In genomic region chr1:8194481-8195227, GRCh38 we compare ENCODE assay signal across 14 cellular contexts.
A peak's percentile ranks its signal among the peaks of the same experiment; 100 is the strongest.
DNase-seq lines count a peak whose midpoint lies in the region; ATAC-seq and TF ChIP-seq lines count a peak whose summit lies in the region.
"Had no signal": no experiment of that assay in that cellular context is flagged by ENCODE, and none has a peak within 500 bp of the region (broad histone marks: within the 10 kb centered on the region; RNA-seq: fewer than 3 reads in every experiment).

No MANE protein-coding gene starts in this region.

- H3K27ac Mint-ChIP-seq in T-helper 17 cell (no peak overlapping the region), endothelial cell (ENCODE audit: unreplicated experiment) (no peak overlapping the region)
- H3K27ac Mint-ChIP-seq in stimulated activated memory B cell treated with anti-CD40 and anti-IgM and Interleukin-4, amounts not matched to agents 10 μg/mL and 1 μg/mL and 100 μg/mL, for 72 hours: no peak overlapping the region
- H3K27ac Mint-ChIP-seq in activated CD8-positive, alpha-beta T cell treated with anti-CD3 and anti-CD28 coated beads for 36 hours: no peak overlapping the region
- H3K27ac Mint-ChIP-seq: activated CD4-positive, alpha-beta memory T cell treated with anti-CD3 and anti-CD28 coated beads, Interleukin-2, amount 10 ng/mL, durations not matched to agents 7 days and 5 days; activated naive CD8-positive, alpha-beta T cell; T-helper 1 cell treated with Interleukin-12 subunit alpha and Interleukin-12 subunit beta and Interleukin-4 antibody, amounts not matched to agents 30 μg/mL and 1 μg/mL, for 36 hours had no signal

- H3K4me3 Mint-ChIP-seq in T-helper 17 cell (peak overlapping the region; percentile 8), endothelial cell (ENCODE audit: unreplicated experiment) (no peak overlapping the region)
- H3K4me3 Mint-ChIP-seq in stimulated activated memory B cell treated with anti-CD40 and anti-IgM and Interleukin-4, amounts not matched to agents 10 μg/mL and 1 μg/mL and 100 μg/mL, for 72 hours: no peak overlapping the region
- H3K4me3 Mint-ChIP-seq in activated CD8-positive, alpha-beta T cell treated with anti-CD3 and anti-CD28 coated beads for 36 hours: no peak overlapping the region
- H3K4me3 Mint-ChIP-seq: activated CD4-positive, alpha-beta memory T cell treated with anti-CD3 and anti-CD28 coated beads, Interleukin-2, amount 10 ng/mL, durations not matched to agents 7 days and 5 days; activated naive CD8-positive, alpha-beta T cell; T-helper 1 cell treated with Interleukin-12 subunit alpha and Interleukin-12 subunit beta and Interleukin-4 antibody, amounts not matched to agents 30 μg/mL and 1 μg/mL, for 36 hours had no signal

- CTCF ChIA-PET in activated CD8-positive, alpha-beta T cell treated with anti-CD3 and anti-CD28 coated beads for 36 hours (lab: Charles Lee): interaction anchor here (1.2 kb wide), 1 partner anchor 9 kb away, joined by 3 read pairs; no protein-coding TSS in a partner anchor

- H3K36me3 Mint-ChIP-seq in T-helper 17 cell (ENCODE audit: low read depth): no peaks in the 10 kb centered on the region
- H3K36me3 Mint-ChIP-seq in endothelial cell (ENCODE audit: low read depth, unreplicated experiment): no peaks in the 10 kb centered on the region
- no peaks in the 10 kb centered on the region for H3K36me3 Mint-ChIP-seq in stimulated activated memory B cell treated with anti-CD40 and anti-IgM and Interleukin-4, amounts not matched to agents 10 μg/mL and 1 μg/mL and 100 μg/mL, for 72 hours
- H3K36me3 Mint-ChIP-seq in activated CD8-positive, alpha-beta T cell treated with anti-CD3 and anti-CD28 coated beads for 36 hours (ENCODE audit: low read depth): no peaks in the 10 kb centered on the region
- H3K36me3 Mint-ChIP-seq: activated naive CD8-positive, alpha-beta T cell had no signal

- no peaks in the 10 kb centered on the region for H3K9me3 Mint-ChIP-seq in endothelial cell (ENCODE audit: unreplicated experiment)
- no peaks in the 10 kb centered on the region for H3K9me3 Mint-ChIP-seq in stimulated activated memory B cell treated with anti-CD40 and anti-IgM and Interleukin-4, amounts not matched to agents 10 μg/mL and 1 μg/mL and 100 μg/mL, for 72 hours
- no peaks in the 10 kb centered on the region for H3K9me3 Mint-ChIP-seq in activated CD8-positive, alpha-beta T cell treated with anti-CD3 and anti-CD28 coated beads for 36 hours
- H3K9me3 Mint-ChIP-seq: activated CD4-positive, alpha-beta memory T cell treated with anti-CD3 and anti-CD28 coated beads, Interleukin-2, amount 10 ng/mL, durations not matched to agents 7 days and 5 days; T-helper 1 cell treated with Interleukin-12 subunit alpha and Interleukin-12 subunit beta and Interleukin-4 antibody, amounts not matched to agents 30 μg/mL and 1 μg/mL, for 36 hours had no signal

- DNase-seq in Right ventricle myocardium superior (peak; percentile 1), left cardiac atrium (no peak), T-helper 17 cell (no peak), hepatic stellate cell (ENCODE audit: low spot score) (peak; percentile 72), endothelial cell (ENCODE audit: low spot score) (no peak), cerebellar nuclear complex (lab: John Stamatoyannopoulos, UW) (no peak)
- DNase-seq in activated CD8-positive, alpha-beta T cell treated with anti-CD3 and anti-CD28 coated beads for 36 hours: no peak
- DNase-seq: activated CD4-positive, alpha-beta memory T cell treated with anti-CD3 and anti-CD28 coated beads, Interleukin-2, amount 10 ng/mL, durations not matched to agents 7 days and 5 days; NCI-H1105 treated with DMSO at 0.1 percent for 48 hours; retina; substantia nigra had no signal

- POLR2A ChIA-PET in activated CD8-positive, alpha-beta T cell treated with anti-CD3 and anti-CD28 coated beads for 36 hours (lab: Charles Lee): no interaction called here

- TF ChIP-seq CTCF in endothelial cell (IDR thresholded peaks at IDR 0.05; ENCODE audit: unreplicated experiment): no peak
- TF ChIP-seq CTCF in activated CD8-positive, alpha-beta T cell treated with anti-CD3 and anti-CD28 coated beads for 36 hours (IDR thresholded peaks at IDR 0.05): no peak

- no peak for ATAC-seq in Right ventricle myocardium superior (ENCODE audit: poor library complexity)
- ATAC-seq in left cardiac atrium: no peak
- ATAC-seq in T-helper 17 cell: no peak
- no peak for ATAC-seq in stimulated activated memory B cell treated with anti-CD40 and anti-IgM and Interleukin-4, amounts not matched to agents 10 μg/mL and 1 μg/mL and 100 μg/mL, for 72 hours
- ATAC-seq in activated CD8-positive, alpha-beta T cell treated with anti-CD3 and anti-CD28 coated beads for 36 hours: no peak

- intact Hi-C loops in Right ventricle myocardium superior (cut with DNase I): no loop called here
- intact Hi-C loops in left cardiac atrium (cut with DNase I): no loop called here
- intact Hi-C loops in activated CD8-positive, alpha-beta T cell treated with anti-CD3 and anti-CD28 coated beads for 36 hours (cut with micrococcal nuclease): no loop called here

- H3K27me3 Mint-ChIP-seq in T-helper 17 cell: peaks cover 4% of the 10 kb centered on the region
- no peaks in the 10 kb centered on the region for H3K27me3 Mint-ChIP-seq in endothelial cell (ENCODE audit: unreplicated experiment)
- peaks cover 18% of the 10 kb centered on the region for H3K27me3 Mint-ChIP-seq in stimulated activated memory B cell treated with anti-CD40 and anti-IgM and Interleukin-4, amounts not matched to agents 10 μg/mL and 1 μg/mL and 100 μg/mL, for 72 hours
- peaks cover 1% of the 10 kb centered on the region for H3K27me3 Mint-ChIP-seq in activated CD8-positive, alpha-beta T cell treated with anti-CD3 and anti-CD28 coated beads for 36 hours
- H3K27me3 Mint-ChIP-seq: activated naive CD8-positive, alpha-beta T cell had no signal

- H3K4me1 Mint-ChIP-seq in T-helper 17 cell (peaks cover 13% of the 10 kb centered on the region), endothelial cell (ENCODE audit: unreplicated experiment) (peaks cover 21% of the 10 kb centered on the region)
- no peaks in the 10 kb centered on the region for H3K4me1 Mint-ChIP-seq in stimulated activated memory B cell treated with anti-CD40 and anti-IgM and Interleukin-4, amounts not matched to agents 10 μg/mL and 1 μg/mL and 100 μg/mL, for 72 hours
- H3K4me1 Mint-ChIP-seq in activated CD8-positive, alpha-beta T cell treated with anti-CD3 and anti-CD28 coated beads for 36 hours (ENCODE audit: low read depth): peaks cover 10% of the 10 kb centered on the region

- H3K9me3 ChIP-seq in T-helper 17 cell (ENCODE audit: control insufficient read depth, low read length, poor library complexity, severe bottlenecking): no peaks in the 10 kb centered on the region

Comparison
In these comparisons a context has a peak if more than half of its experiments do, and no peak if none do; other contexts are left out.
1. DNase-seq: peak in Right ventricle myocardium superior (single experiment) and hepatic stellate cell (single experiment); none in left cardiac atrium (single experiment), T-helper 17 cell (0 of 3), endothelial cell (single experiment), activated CD8-positive, alpha-beta T cell treated with anti-CD3 and anti-CD28 coated beads for 36 hours (single experiment) and cerebellar nuclear complex (0 of 2).